In the genomic region with DNA sequence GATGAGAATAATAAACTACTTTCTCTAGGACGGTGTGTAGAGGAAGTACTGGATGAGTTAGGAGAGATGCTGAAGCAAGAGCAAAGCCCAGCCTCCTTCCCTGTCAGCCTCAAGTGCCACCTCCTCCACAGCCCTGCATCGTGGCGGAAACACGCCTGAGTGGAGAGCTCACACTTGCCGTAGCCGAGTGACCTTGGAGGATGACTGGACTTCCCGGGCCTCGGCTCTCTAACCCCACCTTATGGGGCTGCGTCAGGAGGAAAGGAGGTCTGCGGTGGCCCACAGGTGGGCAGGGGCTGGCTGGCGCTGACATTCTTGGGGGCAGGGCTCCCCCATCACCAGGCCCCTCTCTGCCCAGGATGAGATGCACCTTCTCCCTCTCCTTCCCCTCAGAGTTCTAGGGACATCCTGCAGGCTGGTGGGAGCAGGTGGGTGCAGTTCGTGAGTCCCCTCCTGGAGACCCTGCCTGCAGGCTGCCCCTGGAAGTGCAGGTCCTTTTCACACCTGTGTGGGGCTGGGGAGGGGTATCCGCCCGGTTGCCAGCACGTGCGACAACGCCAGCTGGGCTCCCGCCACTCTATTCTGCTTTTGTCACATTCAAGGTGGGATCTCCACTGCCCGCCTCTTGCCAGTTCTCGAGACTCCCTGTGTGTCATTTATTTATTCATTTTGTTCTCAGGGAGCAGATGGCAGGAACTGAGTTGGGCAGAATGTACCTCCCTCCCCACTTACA, we compare ENCODE assay signal across 17 cellular contexts.
DNase-seq lines count a peak whose midpoint lies in the region; ATAC-seq lines count a peak whose summit lies in the region.
"Had no signal": no experiment of that assay in that cellular context is flagged by ENCODE, and none has a peak within 500 bp of the region (broad histone marks: within the 10 kb centered on the region; RNA-seq: fewer than 3 reads in every experiment).

No MANE protein-coding gene starts in this region.

- H3K9me3 Mint-ChIP-seq in activated T-cell treated with anti-CD3 and anti-CD28 coated beads, Interleukin-2, amount 50 U/mL, for 72 hours: no peaks in the 10 kb centered on the region
- H3K9me3 Mint-ChIP-seq: activated T-helper 17 cell treated with anti-CD3 and anti-CD28 coated beads, Interleukin-2, amount 50 U/mL, for 72 hours; T-helper 2 cell treated with Interferon-gamma antibody and Interleukin-4, amounts not matched to agents 5 μg/mL and 100 μg/mL, for 36 hours had no signal

- peaks cover 8% of the 10 kb centered on the region for H3K27me3 Mint-ChIP-seq in activated T-cell treated with anti-CD3 and anti-CD28 coated beads, Interleukin-2, amount 50 U/mL, for 72 hours (ENCODE audit: low read depth)

- in situ Hi-C loops in G401 (cut with HindIII; ENCODE audit: low sequenced_read_pairs): no loop called here

- no peak overlapping the region for H3K27ac Mint-ChIP-seq in activated T-cell treated with anti-CD3 and anti-CD28 coated beads, Interleukin-2, amount 50 U/mL, for 72 hours
- H3K27ac Mint-ChIP-seq: activated T-helper 17 cell treated with anti-CD3 and anti-CD28 coated beads, Interleukin-2, amount 50 U/mL, for 72 hours; CD4-positive, CD25-positive, alpha-beta regulatory T cell; T-helper 2 cell treated with Interferon-gamma antibody and Interleukin-4, amounts not matched to agents 5 μg/mL and 100 μg/mL, for 36 hours had no signal

- H3K4me1 Mint-ChIP-seq in activated T-cell treated with anti-CD3 and anti-CD28 coated beads, Interleukin-2, amount 50 U/mL, for 72 hours (ENCODE audit: low read depth): no peaks in the 10 kb centered on the region
- H3K4me1 Mint-ChIP-seq: activated T-helper 17 cell treated with anti-CD3 and anti-CD28 coated beads, Interleukin-2, amount 50 U/mL, for 72 hours; CD4-positive, CD25-positive, alpha-beta regulatory T cell had no signal

- no peak overlapping the region for H3K4me3 Mint-ChIP-seq in activated T-cell treated with anti-CD3 and anti-CD28 coated beads, Interleukin-2, amount 50 U/mL, for 72 hours
- H3K4me3 Mint-ChIP-seq: activated T-helper 17 cell treated with anti-CD3 and anti-CD28 coated beads, Interleukin-2, amount 50 U/mL, for 72 hours; CD4-positive, CD25-positive, alpha-beta regulatory T cell; T-helper 2 cell treated with Interferon-gamma antibody and Interleukin-4, amounts not matched to agents 5 μg/mL and 100 μg/mL, for 36 hours had no signal

- H3K36me3 Mint-ChIP-seq in activated T-cell treated with anti-CD3 and anti-CD28 coated beads, Interleukin-2, amount 50 U/mL, for 72 hours (ENCODE audit: insufficient read depth in 2 of 2): no peaks in the 10 kb centered on the region
- H3K36me3 Mint-ChIP-seq: CD4-positive, CD25-positive, alpha-beta regulatory T cell had no signal

- no peak for ATAC-seq in GM19324 (IDR thresholded peaks at IDR 0.05; ENCODE audit: low FRiP score, unreplicated experiment)
- ATAC-seq in activated T-cell treated with anti-CD3 and anti-CD28 coated beads, Interleukin-2, amount 50 U/mL, for 72 hours (replicated peaks in 1 of 2): no peak
- ATAC-seq: activated T-helper 17 cell treated with anti-CD3 and anti-CD28 coated beads, Interleukin-2, amount 50 U/mL, for 72 hours; left lung; Panc1 had no signal

- peak; percentile 93 for DNase-seq in G401 (ENCODE audit: low spot score)
- DNase-seq in NCI-H1694 treated with DMSO at 0.1 percent for 48 hours (lab: John Stamatoyannopoulos, UW): peak; percentile 69
- DNase-seq in cerebellar cortex (ENCODE audit: low spot score): peak; percentile 90
- peak; percentile 81 for DNase-seq in mesenteric fat pad (ENCODE audit: low spot score)
- no peak for DNase-seq in activated T-cell treated with anti-CD3 and anti-CD28 coated beads, Interleukin-2, amount 50 U/mL, for 72 hours
- no peak for DNase-seq in inferior parietal cortex (ENCODE audit: extremely low spot score)
- DNase-seq in activated naive CD4-positive, alpha-beta T cell treated with Interleukin-2 at 50 U/mL for 16 hours: no peak
- DNase-seq: CD4-positive, CD25-positive, alpha-beta regulatory T cell; erythroblast; left lung; NCI-H82; occipital lobe; stimulated activated CD4-positive, alpha-beta T cell treated with anti-CD3 and anti-CD28 coated beads, Interleukin-15, amount 100 ng/mL, for 24 hours had no signal

Comparison
In these comparisons a context has a peak if more than half of its experiments do, and no peak if none do; other contexts are left out.
1. DNase-seq: peak in G401 (single experiment), NCI-H1694 treated with DMSO at 0.1 percent for 48 hours (single experiment), cerebellar cortex (single experiment) and mesenteric fat pad (single experiment); none in activated T-cell treated with anti-CD3 and anti-CD28 coated beads, Interleukin-2, amount 50 U/mL, for 72 hours (0 of 2), inferior parietal cortex (single experiment) and activated naive CD4-positive, alpha-beta T cell treated with Interleukin-2 at 50 U/mL for 16 hours (single experiment).